ENCODE assay signal across 1 cellular context in genomic region chr22:19984201-19984753, GRCh38.
TF ChIP-seq lines count a peak whose summit lies in the region.

No MANE protein-coding gene starts in this region.

TF ChIP-seq in K562, 482 proteins besides CTCF, POLR2A, EP300 and RAD21 (continued from another document):
- TF ChIP-seq ZBTB34 (CRISPR knock-in tag; IDR thresholded peaks at IDR 0.05) (no peak), ZNF143 (CRISPR knock-in tag; IDR thresholded peaks at IDR 0.05) (no peak), TBL1XR1 (IDR thresholded peaks at IDR 0.05; ENCODE audit: low read length in 2 of 2) (no peak), CSDE1 (IDR thresholded peaks at IDR 0.05) (no peak), MTA1 (IDR thresholded peaks at IDR 0.05; ENCODE audit: borderline replicate concordance) (no peak), FOSL1 (tag; conservative IDR thresholded peaks at IDR 0.05) (peak; percentile 72), RBBP5 (IDR thresholded peaks at IDR 0.05; ENCODE audit: borderline replicate concordance, insufficient read depth, low read length, poor library complexity, severe bottlenecking) (no peak), HDAC1 (IDR thresholded peaks at IDR 0.05) (no peak), SLC30A9 (CRISPR knock-in tag; IDR thresholded peaks at IDR 0.05) (no peak), NR4A1 (CRISPR knock-in tag; IDR thresholded peaks at IDR 0.05) (0 out of 2 replicates have a peak, but pooled peaks have one; percentile 76), NR4A1 (tag; IDR thresholded peaks at IDR 0.05) (0 out of 2 replicates have a peak, but pooled peaks have one; percentile 59), ATF7 (IDR thresholded peaks at IDR 0.05) (peak; percentile 96), ZNF274 (IDR thresholded peaks at IDR 0.05; ENCODE audit: borderline replicate concordance, low read depth, low read length) (no peak), PTTG1 (tag; IDR thresholded peaks at IDR 0.05; ENCODE audit: low read depth) (no peak), CREM (IDR thresholded peaks at IDR 0.05; ENCODE audit: low read depth) (0 out of 2 replicates have a peak, but pooled peaks have one; percentile 22), MGA (IDR thresholded peaks at IDR 0.05) (no peak), CGGBP1 (CRISPR knock-in tag; IDR thresholded peaks at IDR 0.05) (no peak), BCOR (IDR thresholded peaks at IDR 0.05) (no peak), CTCFL (IDR thresholded peaks at IDR 0.05; ENCODE audit: borderline replicate concordance, insufficient read depth, low read depth, low read length, poor library complexity, severe bottlenecking) (no peak), HDGF (IDR thresholded peaks at IDR 0.05) (0 out of 2 replicates have a peak, but pooled peaks have one; percentile 32), NCOR1 (IDR thresholded peaks at IDR 0.05) (no peak), ZSCAN32 (CRISPR knock-in tag; IDR thresholded peaks at IDR 0.05) (no peak), PTBP1 (IDR thresholded peaks at IDR 0.05; ENCODE audit: low read depth, low read length) (0 out of 2 replicates have a peak, but pooled peaks have one; percentile 21), ZNF124 (CRISPR knock-in tag; IDR thresholded peaks at IDR 0.05) (no peak), HCFC1 (IDR thresholded peaks at IDR 0.05; ENCODE audit: low read depth, low read length) (no peak), E2F1 (CRISPR knock-in tag; IDR thresholded peaks at IDR 0.05) (0 out of 2 replicates have a peak, but pooled peaks have one; percentile 30), ZNF655 (CRISPR knock-in tag; IDR thresholded peaks at IDR 0.05) (no peak), ZNF3 (CRISPR knock-in tag; IDR thresholded peaks at IDR 0.05) (no peak), CREB1 (IDR thresholded peaks at IDR 0.05) (no peak), CREB1 (CRISPR knock-in tag; IDR thresholded peaks at IDR 0.05) (no peak), HMGXB4 (CRISPR knock-in tag; IDR thresholded peaks at IDR 0.05) (no peak), ZNF197 (CRISPR knock-in tag; IDR thresholded peaks at IDR 0.05; ENCODE audit: low read depth) (no peak)
